Comparison of ENCODE assay signal across 27 cellular contexts in the genomic region with DNA sequence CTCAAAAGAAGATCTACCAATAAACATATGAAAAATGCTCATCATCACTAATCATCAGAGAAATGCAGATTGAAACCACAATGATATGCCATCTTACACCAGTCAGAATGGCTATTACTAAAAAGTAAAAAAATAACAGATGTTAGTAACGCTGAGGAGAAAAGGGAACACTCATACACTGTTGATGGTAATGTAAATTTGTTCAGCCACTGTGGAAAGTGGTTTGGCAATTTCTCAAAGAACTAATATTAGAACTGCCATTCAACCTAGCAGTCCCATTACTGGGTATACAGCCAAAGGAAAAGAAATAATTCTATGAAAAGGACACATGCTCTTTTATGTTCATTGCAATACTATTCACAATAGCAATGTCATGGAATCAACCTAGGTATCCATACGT.
DNase-seq lines count a peak whose midpoint lies in the region; ATAC-seq, FAIRE-seq and TF ChIP-seq lines count a peak whose summit lies in the region.
"Had no signal": no experiment of that assay in that cellular context is flagged by ENCODE, and none has a peak within 500 bp of the region (broad histone marks: within the 10 kb centered on the region; RNA-seq: fewer than 3 reads in every experiment).

No MANE protein-coding gene starts in this region.

- peak; percentile 47 for DNase-seq in DMS53 (lab: John Stamatoyannopoulos, UW)
- DNase-seq in M059J (ENCODE audit: low read depth) = peak; percentile 19
- peak; percentile 12 for DNase-seq in PC-3
- DNase-seq in activated CD4-positive, alpha-beta T cell treated with anti-CD3 and anti-CD28 coated beads for 1 hour = no peak
- no peak for DNase-seq in ecto neural progenitor cell (ENCODE audit: low spot score)
- no peak for DNase-seq in natural killer cell treated with Interleukin-12 subunit alpha and Interleukin-12 subunit beta and Interleukin-15 and Interleukin-18, amount 100 ng/mL, for 72 hours (ENCODE audit: low spot score)
- DNase-seq in NCI-H526 treated with DMSO at 0.1 percent for 48 hours (lab: John Stamatoyannopoulos, UW) = no peak
- DNase-seq: activated B cell treated with CpG ODN at 0.5 μM for 24 hours; activated gamma-delta T cell treated with Interleukin-2 at 50 U/mL for 16 hours; activated T-cell treated with anti-CD3 and anti-CD28 coated beads, Interleukin-2, amount 50 U/mL, for 24 hours; central memory CD4-positive, alpha-beta T cell; heart left ventricle; mammary epithelial cell; mucosa of descending colon; NCI-H1092; NCI-H187; NCI-H2227 treated with DMSO at 0.1 percent for 48 hours; RPMI8226; stimulated activated CD4-positive, alpha-beta T cell treated with anti-CD3 and anti-CD28 coated beads, Interleukin-15, amount 100 ng/mL, for 24 hours; T-helper 1 cell; transverse colon had no signal

- intact Hi-C loops in PC-3 (cut with micrococcal nuclease) = no loop called here

- no TSS peak for BruUV-seq in PC-3 (replicated peaks; lab: Mats Ljungman, UMichigan)

- CTCF ChIA-PET in PC-3 (lab: Charles Lee) = no interaction called here

- POLR2A ChIA-PET in PC-3 (lab: Charles Lee; ENCODE audit: unreplicated experiment) = no interaction called here

- peak; percentile 17 for FAIRE-seq in islet of Langerhans (lab: Jason Lieb, UNC)

- no peaks in the 10 kb centered on the region for H3K27me3 ChIP-seq in PC-3 (ENCODE audit: low read length)
- H3K27me3 ChIP-seq: ascending aorta, heart left ventricle, SJSA1, transverse colon had no signal

- H3K27me3 Mint-ChIP-seq in natural killer cell treated with Interleukin-12 subunit alpha and Interleukin-12 subunit beta and Interleukin-15 and Interleukin-18, amount 100 ng/mL, for 72 hours = no peaks in the 10 kb centered on the region
- H3K27me3 Mint-ChIP-seq: activated B cell treated with CpG ODN at 0.5 μM for 24 hours; activated T-cell treated with anti-CD3 and anti-CD28 coated beads, Interleukin-2, amount 50 U/mL, for 24 hours had no signal

- no peak overlapping the region for H3K4me3 Mint-ChIP-seq in natural killer cell treated with Interleukin-12 subunit alpha and Interleukin-12 subunit beta and Interleukin-15 and Interleukin-18, amount 100 ng/mL, for 72 hours
- H3K4me3 Mint-ChIP-seq: activated B cell treated with CpG ODN at 0.5 μM for 24 hours; activated T-cell treated with anti-CD3 and anti-CD28 coated beads, Interleukin-2, amount 50 U/mL, for 24 hours; nephron; stimulated activated effector memory CD8-positive, alpha-beta T cell treated with anti-CD3 and anti-CD28 coated beads, Interleukin-12 subunit alpha, Interleukin-12 subunit beta, amount 100 ng/mL, for 72 hours had no signal

- H4K20me1 ChIP-seq in PC-3 (ENCODE audit: low read length) = no peaks in the 10 kb centered on the region

- H3K27ac ChIP-seq in PC-3 (ENCODE audit: low read length) = no peak overlapping the region
- H3K27ac ChIP-seq: ascending aorta, heart left ventricle, SJSA1, transverse colon had no signal

- no peaks in the 10 kb centered on the region for H3K79me2 ChIP-seq in PC-3 (ENCODE audit: low read length)

- H3K9me3 Mint-ChIP-seq in natural killer cell treated with Interleukin-12 subunit alpha and Interleukin-12 subunit beta and Interleukin-15 and Interleukin-18, amount 100 ng/mL, for 72 hours = peaks cover 3% of the 10 kb centered on the region
- H3K9me3 Mint-ChIP-seq: nephron; stimulated activated effector memory CD8-positive, alpha-beta T cell treated with anti-CD3 and anti-CD28 coated beads, Interleukin-12 subunit alpha, Interleukin-12 subunit beta, amount 100 ng/mL, for 72 hours had no signal

- no peaks in the 10 kb centered on the region for H3K36me3 ChIP-seq in PC-3 (ENCODE audit: low read depth, low read length)
- H3K36me3 ChIP-seq: ascending aorta, heart left ventricle, SJSA1, transverse colon had no signal

- no peaks in the 10 kb centered on the region for H3K9me3 ChIP-seq in PC-3 (ENCODE audit: low read length)
- H3K9me3 ChIP-seq: ascending aorta, mucosa of descending colon, SJSA1, transverse colon had no signal

- TF ChIP-seq CTCF in PC-3 (conservative IDR thresholded peaks at IDR 0.05; ENCODE audit: low read depth, low read length) = no peak

- no peaks in the 10 kb centered on the region for H3K4me1 Mint-ChIP-seq in natural killer cell treated with Interleukin-12 subunit alpha and Interleukin-12 subunit beta and Interleukin-15 and Interleukin-18, amount 100 ng/mL, for 72 hours (ENCODE audit: low read depth in 2 of 2)
- H3K4me1 Mint-ChIP-seq: activated B cell treated with CpG ODN at 0.5 μM for 24 hours; nephron; stimulated activated effector memory CD8-positive, alpha-beta T cell treated with anti-CD3 and anti-CD28 coated beads, Interleukin-12 subunit alpha, Interleukin-12 subunit beta, amount 100 ng/mL, for 72 hours had no signal

- peak; percentile 67 for ATAC-seq in PC-3
- no peak for ATAC-seq in natural killer cell treated with Interleukin-12 subunit alpha and Interleukin-12 subunit beta and Interleukin-15 and Interleukin-18, amount 100 ng/mL, for 72 hours
- ATAC-seq: esophagus mucosa; heart left ventricle; mucosa of descending colon; stimulated activated effector memory CD8-positive, alpha-beta T cell treated with anti-CD3 and anti-CD28 coated beads, Interleukin-12 subunit alpha, Interleukin-12 subunit beta, amount 100 ng/mL, for 72 hours had no signal

- no peak overlapping the region for H2AFZ ChIP-seq in PC-3 (ENCODE audit: low read length)

- H3K4me2 ChIP-seq in PC-3 (ENCODE audit: low read length) = no peak overlapping the region

- no peaks in the 10 kb centered on the region for H3K9me2 ChIP-seq in PC-3 (replicated peaks; ENCODE audit: low read length)

- H3K4me3 ChIP-seq in PC-3 (ENCODE audit: low read length) = no peak overlapping the region
- H3K4me3 ChIP-seq: ascending aorta, heart left ventricle, mucosa of descending colon, SJSA1, transverse colon had no signal

- no peak overlapping the region for H3K9ac ChIP-seq in PC-3 (ENCODE audit: low read length)

- H3K27ac Mint-ChIP-seq in natural killer cell treated with Interleukin-12 subunit alpha and Interleukin-12 subunit beta and Interleukin-15 and Interleukin-18, amount 100 ng/mL, for 72 hours = no peak overlapping the region
- H3K27ac Mint-ChIP-seq: activated B cell treated with CpG ODN at 0.5 μM for 24 hours; activated T-cell treated with anti-CD3 and anti-CD28 coated beads, Interleukin-2, amount 50 U/mL, for 24 hours; nephron; stimulated activated effector memory CD8-positive, alpha-beta T cell treated with anti-CD3 and anti-CD28 coated beads, Interleukin-12 subunit alpha, Interleukin-12 subunit beta, amount 100 ng/mL, for 72 hours had no signal

- no peaks in the 10 kb centered on the region for H3K36me3 Mint-ChIP-seq in natural killer cell treated with Interleukin-12 subunit alpha and Interleukin-12 subunit beta and Interleukin-15 and Interleukin-18, amount 100 ng/mL, for 72 hours
- H3K36me3 Mint-ChIP-seq: stimulated activated effector memory CD8-positive, alpha-beta T cell treated with anti-CD3 and anti-CD28 coated beads, Interleukin-12 subunit alpha, Interleukin-12 subunit beta, amount 100 ng/mL, for 72 hours had no signal

- peaks cover under 1% of the 10 kb centered on the region; the same call in 1 of the 2 replicates for H3K4me1 ChIP-seq in PC-3 (ENCODE audit: insufficient read depth, low read length)
- H3K4me1 ChIP-seq: ascending aorta, heart left ventricle, SJSA1, transverse colon had no signal

- no peaks in the 10 kb centered on the region for H3F3A ChIP-seq in PC-3 (ENCODE audit: low read length, unreplicated experiment)

Comparison
In these comparisons a context has a peak if more than half of its experiments do, and no peak if none do; other contexts are left out.
1. DNase-seq: peak in DMS53 (single experiment), M059J (single experiment) and PC-3 (single experiment); none in activated CD4-positive, alpha-beta T cell treated with anti-CD3 and anti-CD28 coated beads for 1 hour (single experiment), ecto neural progenitor cell (single experiment), natural killer cell treated with Interleukin-12 subunit alpha and Interleukin-12 subunit beta and Interleukin-15 and Interleukin-18, amount 100 ng/mL, for 72 hours (single experiment) and NCI-H526 treated with DMSO at 0.1 percent for 48 hours (single experiment).